In genomic region chr5:102754499-102755424, GRCh38 we compare ENCODE assay signal across 1 cellular context.
A peak's percentile ranks its signal among the peaks of the same experiment; 100 is the strongest.
TF ChIP-seq lines count a peak whose summit lies in the region.

PAM (plus strand) TSS chr5:102755305; CDS start chr5:102866196, 110,891 bp downstream.

TF ChIP-seq in HepG2, 621 proteins besides CTCF, POLR2A, EP300 and RAD21 (continued from another document):
- TF ChIP-seq ZBTB43 (CRISPR knock-in tag; conservative IDR thresholded peaks at IDR 0.05) (peak; percentile 47; the same call in 1 of the 2 replicates), ZNF468 (CRISPR knock-in tag; IDR thresholded peaks at IDR 0.05) (no peak), NCOA2 (CRISPR knock-in tag; IDR thresholded peaks at IDR 0.05) (no peak), ZBTB26 (CRISPR knock-in tag; IDR thresholded peaks at IDR 0.05; ENCODE audit: borderline replicate concordance) (no peak), ZBTB2 (CRISPR knock-in tag; IDR thresholded peaks at IDR 0.05; ENCODE audit: low read depth) (peak; percentile 39; the same call in 1 of the 2 replicates), AKAP8 (CRISPR knock-in tag; IDR thresholded peaks at IDR 0.05) (no peak), ZNF687 (CRISPR knock-in tag; IDR thresholded peaks at IDR 0.05) (peak; percentile 84), RNF2 (conservative IDR thresholded peaks at IDR 0.05; ENCODE audit: low read depth) (0 out of 2 replicates have a peak, but pooled peaks have one; percentile 26), ZNF660 (CRISPR knock-in tag; IDR thresholded peaks at IDR 0.05; ENCODE audit: borderline replicate concordance, low read depth) (no peak), DMAP1 (CRISPR knock-in tag; IDR thresholded peaks at IDR 0.05) (peak; percentile 48; the same call in 1 of the 2 replicates), TFDP1 (CRISPR knock-in tag; IDR thresholded peaks at IDR 0.05; ENCODE audit: borderline replicate concordance) (peak; percentile 72; the same call in 1 of the 2 replicates), KDM4B (CRISPR knock-in tag; IDR thresholded peaks at IDR 0.05) (no peak), GTF3A (CRISPR knock-in tag; conservative IDR thresholded peaks at IDR 0.05) (no peak), ATF2 (CRISPR knock-in tag; IDR thresholded peaks at IDR 0.05) (no peak), FLYWCH1 (CRISPR knock-in tag; IDR thresholded peaks at IDR 0.05) (no peak), PPARG (CRISPR knock-in tag; conservative IDR thresholded peaks at IDR 0.05) (no peak), ZNF784 (CRISPR knock-in tag; IDR thresholded peaks at IDR 0.05; ENCODE audit: borderline replicate concordance) (peak; percentile 60; the same call in 1 of the 2 replicates), TFDP2 (CRISPR knock-in tag; IDR thresholded peaks at IDR 0.05) (peak; percentile 65), ZBTB38 (CRISPR knock-in tag; IDR thresholded peaks at IDR 0.05) (peak; percentile 34; the same call in 1 of the 2 replicates), ETS1 (CRISPR knock-in tag; IDR thresholded peaks at IDR 0.05) (no peak), PHF20 (CRISPR knock-in tag; IDR thresholded peaks at IDR 0.05) (no peak), HMGXB4 (CRISPR knock-in tag; IDR thresholded peaks at IDR 0.05; ENCODE audit: borderline replicate concordance in 1 of 2, low read depth in 1 of 2) (peak; percentile 35 to 63; a peak in 1 of 4 replicates), ZNF343 (CRISPR knock-in tag; IDR thresholded peaks at IDR 0.05) (no peak), SNAPC2 (CRISPR knock-in tag; IDR thresholded peaks at IDR 0.05) (no peak), MAFK (conservative IDR thresholded peaks at IDR 0.05 in 1 of 2, IDR thresholded peaks at IDR 0.05 in 1 of 2; ENCODE audit: low read length in 2 of 2) (no peak), MLXIP (CRISPR knock-in tag; IDR thresholded peaks at IDR 0.05; ENCODE audit: borderline replicate concordance) (no peak), ZNF207 (IDR thresholded peaks at IDR 0.05; ENCODE audit: borderline replicate concordance) (no peak), CHCHD3 (CRISPR knock-in tag; IDR thresholded peaks at IDR 0.05) (0 out of 2 replicates have a peak, but pooled peaks have one; percentile 64), KAT7 (CRISPR knock-in tag; IDR thresholded peaks at IDR 0.05; ENCODE audit: borderline replicate concordance) (0 out of 2 replicates have a peak, but pooled peaks have one; percentile 26), BCL3 (CRISPR knock-in tag; IDR thresholded peaks at IDR 0.05) (no peak; the same call in 1 of the 2 replicates), FIP1L1 (IDR thresholded peaks at IDR 0.05; ENCODE audit: borderline replicate concordance, insufficient read depth, low read depth, low read length) (no peak), MYNN (CRISPR knock-in tag; IDR thresholded peaks at IDR 0.05; ENCODE audit: low read depth) (no peak), RARA (CRISPR knock-in tag; IDR thresholded peaks at IDR 0.05) (no peak), TAF1 (CRISPR knock-in tag; IDR thresholded peaks at IDR 0.05) (peak; percentile 50)
TF ChIP-seq in HepG2: peak in this region for 91.
